Comparison of ENCODE assay signal across 13 cellular contexts in the genomic region with DNA sequence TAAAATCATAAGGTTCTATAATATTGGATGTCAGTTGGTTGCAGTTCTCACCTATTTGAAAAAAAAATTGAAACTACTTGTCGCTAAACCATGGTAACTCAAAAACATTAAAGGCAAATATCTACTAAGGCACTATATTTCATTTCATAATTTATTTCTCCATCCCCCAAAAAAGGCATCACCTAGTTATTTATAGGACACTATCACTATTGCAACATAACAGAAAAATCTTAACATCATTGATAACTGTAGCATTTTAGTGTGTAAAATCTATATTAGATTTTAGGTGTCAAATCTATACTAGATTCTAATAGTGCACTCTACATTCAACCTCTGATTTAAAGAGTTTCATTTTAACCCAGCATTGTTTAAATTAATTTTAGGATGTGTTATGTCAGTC. TPM values are rescaled to one million over a fixed set of nuclear protein-coding genes. Genes with fewer than 3 reads are reported as not detected.
DNase-seq lines count a peak whose midpoint lies in the region; ATAC-seq and TF ChIP-seq lines count a peak whose summit lies in the region.
"Had no signal": no experiment of that assay in that cellular context is flagged by ENCODE, and none has a peak within 500 bp of the region (broad histone marks: within the 10 kb centered on the region; RNA-seq: fewer than 3 reads in every experiment).

No MANE protein-coding gene starts in this region.

- H3K9me3 ChIP-seq in hepatocyte (ENCODE audit: low read depth): no peaks in the 10 kb centered on the region
- H3K9me3 ChIP-seq: thoracic aorta had no signal

- peak overlapping the region; percentile 95 for H3K4me3 Mint-ChIP-seq in stimulated activated naive CD8-positive, alpha-beta T cell treated with anti-CD3 and anti-CD28 coated beads, Interleukin-15, Interleukin-2, amounts not matched to agents 100 ng/mL and 50 ng/mL, for 24 hours
- H3K4me3 Mint-ChIP-seq in WTC11: peak overlapping the region; percentile 82

- peak overlapping the region; percentile 98 for H3K27ac ChIP-seq in hepatocyte

- H3K9me2 ChIP-seq in hepatocyte (replicated peaks; ENCODE audit: insufficient read depth): no peaks in the 10 kb centered on the region

- no peaks in the 10 kb centered on the region for H3K9me3 Mint-ChIP-seq in stimulated activated naive CD8-positive, alpha-beta T cell treated with anti-CD3 and anti-CD28 coated beads, Interleukin-15, Interleukin-2, amounts not matched to agents 100 ng/mL and 50 ng/mL, for 24 hours
- no peaks in the 10 kb centered on the region for H3K9me3 Mint-ChIP-seq in WTC11
- H3K9me3 Mint-ChIP-seq: CD8-positive, alpha-beta memory T cell had no signal

- H3K36me3 ChIP-seq in hepatocyte (replicated peaks; ENCODE audit: insufficient read depth, low read depth): no peaks in the 10 kb centered on the region
- H3K36me3 ChIP-seq: thoracic aorta had no signal

- H3K27me3 ChIP-seq in hepatocyte: no peaks in the 10 kb centered on the region

- no peak for ATAC-seq in stimulated activated naive CD8-positive, alpha-beta T cell treated with anti-CD3 and anti-CD28 coated beads, Interleukin-15, Interleukin-2, amounts not matched to agents 100 U/mL and 50 U/mL, for 24 hours
- ATAC-seq in WTC11 (no peak), GM21723 (IDR thresholded peaks at IDR 0.05; ENCODE audit: unreplicated experiment) (no peak)

- 88% methylated on average over 1 of the region's 1 CpG for WGBS in hepatocyte (ENCODE audit: low lambda C conversion rate, missing lambda C conversion rate)

- H3K27me3 Mint-ChIP-seq in stimulated activated naive CD8-positive, alpha-beta T cell treated with anti-CD3 and anti-CD28 coated beads, Interleukin-15, Interleukin-2, amounts not matched to agents 100 ng/mL and 50 ng/mL, for 24 hours: no peaks in the 10 kb centered on the region
- no peaks in the 10 kb centered on the region for H3K27me3 Mint-ChIP-seq in WTC11 (ENCODE audit: low read depth)

- no peak overlapping the region for H2AFZ ChIP-seq in hepatocyte

- CTCF ChIA-PET in WTC11 (lab: Charles Lee): interaction anchor here (1.1 kb wide), 1 partner anchor 37 kb away, joined by 3 read pairs; no protein-coding TSS in a partner anchor

- TF ChIP-seq CTCF in WTC11 (IDR thresholded peaks at IDR 0.05) (no peak), hepatocyte (IDR thresholded peaks at IDR 0.05; ENCODE audit: poor library complexity) (no peak)

- peaks cover 17% of the 10 kb centered on the region for H3K4me1 ChIP-seq in hepatocyte (ENCODE audit: insufficient read depth)

- peaks cover 57% of the 10 kb centered on the region for H3K79me2 ChIP-seq in hepatocyte

- peak overlapping the region; percentile 84 for H3K4me2 ChIP-seq in hepatocyte

- peaks cover 25% of the 10 kb centered on the region for H4K20me1 ChIP-seq in hepatocyte (ENCODE audit: insufficient read depth, poor library complexity, severe bottlenecking)

- H3K27ac Mint-ChIP-seq in stimulated activated naive CD8-positive, alpha-beta T cell treated with anti-CD3 and anti-CD28 coated beads, Interleukin-15, Interleukin-2, amounts not matched to agents 100 ng/mL and 50 ng/mL, for 24 hours: no peak overlapping the region
- H3K27ac Mint-ChIP-seq in WTC11: no peak overlapping the region

- no peak for DNase-seq in stimulated activated naive CD8-positive, alpha-beta T cell treated with anti-CD3 and anti-CD28 coated beads, Interleukin-15, Interleukin-2, amounts not matched to agents 100 U/mL and 50 U/mL, for 24 hours
- DNase-seq in WTC11 (ENCODE audit: low spot score): no peak
- DNase-seq in hepatocyte (ENCODE audit: low spot score): no peak
- DNase-seq in DMS 273 (lab: John Stamatoyannopoulos, UW; ENCODE audit: unreplicated experiment): no peak
- DNase-seq in OCI-M1 (lab: John Stamatoyannopoulos, UW): no peak
- DNase-seq in NCI-H510A (lab: John Stamatoyannopoulos, UW): no peak
- DNase-seq: activated gamma-delta T cell treated with Interleukin-2 at 50 U/mL for 16 hours; CD8-positive, alpha-beta memory T cell; NCI-H2081 treated with DMSO at 0.1 percent for 48 hours; stimulated activated CD4-positive, alpha-beta T cell treated with anti-CD3 and anti-CD28 coated beads, Interleukin-2, amount 100 ng/mL, for 24 hours had no signal

- POLR2A ChIA-PET in WTC11 (lab: Charles Lee): interaction anchor here (0.5 kb wide), 1 partner anchor 35 kb away, joined by 5 read pairs; no protein-coding TSS in a partner anchor

- peak overlapping the region; percentile 35 for H3K4me3 ChIP-seq in hepatocyte

- H3K36me3 Mint-ChIP-seq in stimulated activated naive CD8-positive, alpha-beta T cell treated with anti-CD3 and anti-CD28 coated beads, Interleukin-15, Interleukin-2, amounts not matched to agents 100 ng/mL and 50 ng/mL, for 24 hours (ENCODE audit: low read depth): peaks cover 12% of the 10 kb centered on the region
- H3K36me3 Mint-ChIP-seq in WTC11: peaks cover 10% of the 10 kb centered on the region; the same call in 1 of the 2 replicates

- H3K4me1 Mint-ChIP-seq in stimulated activated naive CD8-positive, alpha-beta T cell treated with anti-CD3 and anti-CD28 coated beads, Interleukin-15, Interleukin-2, amounts not matched to agents 100 ng/mL and 50 ng/mL, for 24 hours (ENCODE audit: low read depth): peaks cover 16% of the 10 kb centered on the region
- H3K4me1 Mint-ChIP-seq in WTC11: peaks cover 23% of the 10 kb centered on the region

TF ChIP-seq in WTC11, 78 proteins besides CTCF, POLR2A, EP300 and RAD21:
- TF ChIP-seq, protein P1, sequence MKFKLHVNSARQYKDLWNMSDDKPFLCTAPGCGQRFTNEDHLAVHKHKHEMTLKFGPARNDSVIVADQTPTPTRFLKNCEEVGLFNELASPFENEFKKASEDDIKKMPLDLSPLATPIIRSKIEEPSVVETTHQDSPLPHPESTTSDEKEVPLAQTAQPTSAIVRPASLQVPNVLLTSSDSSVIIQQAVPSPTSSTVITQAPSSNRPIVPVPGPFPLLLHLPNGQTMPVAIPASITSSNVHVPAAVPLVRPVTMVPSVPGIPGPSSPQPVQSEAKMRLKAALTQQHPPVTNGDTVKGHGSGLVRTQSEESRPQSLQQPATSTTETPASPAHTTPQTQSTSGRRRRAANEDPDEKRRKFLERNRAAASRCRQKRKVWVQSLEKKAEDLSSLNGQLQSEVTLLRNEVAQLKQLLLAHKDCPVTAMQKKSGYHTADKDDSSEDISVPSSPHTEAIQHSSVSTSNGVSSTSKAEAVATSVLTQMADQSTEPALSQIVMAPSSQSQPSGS (CRISPR knock-in tag; IDR thresholded peaks at IDR 0.05; ENCODE audit: borderline replicate concordance, low read depth): no peak
- no peak for TF ChIP-seq CBFB (CRISPR knock-in tag; IDR thresholded peaks at IDR 0.05; ENCODE audit: low read depth)
- TF ChIP-seq, protein P2, sequence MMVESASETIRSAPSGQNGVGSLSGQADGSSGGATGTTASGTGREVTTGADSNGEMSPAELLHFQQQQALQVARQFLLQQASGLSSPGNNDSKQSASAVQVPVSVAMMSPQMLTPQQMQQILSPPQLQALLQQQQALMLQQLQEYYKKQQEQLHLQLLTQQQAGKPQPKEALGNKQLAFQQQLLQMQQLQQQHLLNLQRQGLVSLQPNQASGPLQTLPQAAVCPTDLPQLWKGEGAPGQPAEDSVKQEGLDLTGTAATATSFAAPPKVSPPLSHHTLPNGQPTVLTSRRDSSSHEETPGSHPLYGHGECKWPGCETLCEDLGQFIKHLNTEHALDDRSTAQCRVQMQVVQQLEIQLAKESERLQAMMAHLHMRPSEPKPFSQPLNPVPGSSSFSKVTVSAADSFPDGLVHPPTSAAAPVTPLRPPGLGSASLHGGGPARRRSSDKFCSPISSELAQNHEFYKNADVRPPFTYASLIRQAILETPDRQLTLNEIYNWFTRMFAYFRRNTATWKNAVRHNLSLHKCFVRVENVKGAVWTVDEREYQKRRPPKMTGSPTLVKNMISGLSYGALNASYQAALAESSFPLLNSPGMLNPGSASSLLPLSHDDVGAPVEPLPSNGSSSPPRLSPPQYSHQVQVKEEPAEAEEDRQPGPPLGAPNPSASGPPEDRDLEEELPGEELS (CRISPR knock-in tag; IDR thresholded peaks at IDR 0.05): no peak
- TF ChIP-seq NFE2L1 (CRISPR knock-in tag; IDR thresholded peaks at IDR 0.05): no peak
- TF ChIP-seq, protein P3, sequence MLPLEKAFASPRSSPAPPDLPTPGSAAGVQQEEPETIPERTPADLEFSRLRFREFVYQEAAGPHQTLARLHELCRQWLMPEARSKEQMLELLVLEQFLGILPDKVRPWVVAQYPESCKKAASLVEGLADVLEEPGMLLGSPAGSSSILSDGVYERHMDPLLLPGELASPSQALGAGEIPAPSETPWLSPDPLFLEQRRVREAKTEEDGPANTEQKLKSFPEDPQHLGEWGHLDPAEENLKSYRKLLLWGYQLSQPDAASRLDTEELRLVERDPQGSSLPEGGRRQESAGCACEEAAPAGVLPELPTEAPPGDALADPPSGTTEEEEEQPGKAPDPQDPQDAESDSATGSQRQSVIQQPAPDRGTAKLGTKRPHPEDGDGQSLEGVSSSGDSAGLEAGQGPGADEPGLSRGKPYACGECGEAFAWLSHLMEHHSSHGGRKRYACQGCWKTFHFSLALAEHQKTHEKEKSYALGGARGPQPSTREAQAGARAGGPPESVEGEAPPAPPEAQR (CRISPR knock-in tag; IDR thresholded peaks at IDR 0.05): no peak
- TF ChIP-seq ZNF138 (CRISPR knock-in tag; conservative IDR thresholded peaks at IDR 0.05): no peak
- TF ChIP-seq ELF4 (CRISPR knock-in tag; IDR thresholded peaks at IDR 0.05; ENCODE audit: low read depth): no peak
- TF ChIP-seq SP1 (CRISPR knock-in tag; conservative IDR thresholded peaks at IDR 0.05): no peak
- TF ChIP-seq IRF2 (CRISPR knock-in tag; IDR thresholded peaks at IDR 0.05; ENCODE audit: borderline replicate concordance, low read depth): no peak
- TF ChIP-seq, protein P4, sequence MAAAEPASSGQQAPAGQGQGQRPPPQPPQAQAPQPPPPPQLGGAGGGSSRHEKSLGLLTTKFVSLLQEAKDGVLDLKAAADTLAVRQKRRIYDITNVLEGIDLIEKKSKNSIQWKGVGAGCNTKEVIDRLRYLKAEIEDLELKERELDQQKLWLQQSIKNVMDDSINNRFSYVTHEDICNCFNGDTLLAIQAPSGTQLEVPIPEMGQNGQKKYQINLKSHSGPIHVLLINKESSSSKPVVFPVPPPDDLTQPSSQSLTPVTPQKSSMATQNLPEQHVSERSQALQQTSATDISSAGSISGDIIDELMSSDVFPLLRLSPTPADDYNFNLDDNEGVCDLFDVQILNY (CRISPR knock-in tag; IDR thresholded peaks at IDR 0.05): no peak

RNA-seq across cellular contexts. Expression of a gene that starts 1.7 kb away (rescaled TPM):
- total RNA-seq in WTC11 (2021) (21.7 to 24.5 TPM (median 22.5 TPM) in 3 replicates), hepatocyte (36.8 and 42.8 TPM in 2 replicates)
- 30.0 and 33.4 TPM in 2 replicates for polyA plus RNA-seq in hepatocyte
